In the genomic region with DNA sequence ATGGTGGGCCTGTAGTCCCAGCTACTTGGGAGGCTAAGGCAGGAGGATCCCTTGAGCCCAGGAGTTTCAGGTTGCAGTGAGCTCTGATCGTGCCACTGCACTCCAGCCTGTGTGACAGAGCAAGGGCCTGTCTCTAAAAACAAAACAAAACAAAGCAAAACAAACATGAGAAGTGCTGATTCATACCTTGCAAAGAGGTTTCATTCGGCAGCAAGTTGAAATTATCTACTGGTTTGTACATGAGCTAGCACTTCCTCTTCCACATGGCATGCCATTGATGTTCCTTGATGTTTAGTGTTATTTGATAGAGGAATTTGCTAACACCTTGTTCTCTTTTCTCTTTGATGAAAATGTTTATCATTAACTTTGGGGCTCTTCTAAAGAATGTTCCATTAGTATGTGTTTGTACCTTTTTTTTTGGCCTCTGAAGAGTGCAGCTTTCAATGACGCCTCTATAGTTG, we compare ENCODE assay signal across 12 cellular contexts. TPM values are rescaled to one million over a fixed set of nuclear protein-coding genes. Genes with fewer than 3 reads are reported as not detected.
A peak's percentile ranks its signal among the peaks of the same experiment; 100 is the strongest.
DNase-seq lines count a peak whose midpoint lies in the region; ATAC-seq lines count a peak whose summit lies in the region.
"Had no signal": no experiment of that assay in that cellular context is flagged by ENCODE, and none has a peak within 500 bp of the region (broad histone marks: within the 10 kb centered on the region; RNA-seq: fewer than 3 reads in every experiment).

No MANE protein-coding gene starts in this region.

- WGBS in mesenchymal stem cell = 70% methylated on average over 2 of the region's 3 CpGs

- H3K27ac ChIP-seq in mesenchymal stem cell (ENCODE audit: low read length, poor library complexity, severe bottlenecking) (no peak overlapping the region), substantia nigra (ENCODE audit: low read depth, low read length, poor library complexity, severe bottlenecking) (no peak overlapping the region)
- H3K27ac ChIP-seq: adrenal gland had no signal

- no peak overlapping the region for H3K4ac ChIP-seq in mesenchymal stem cell (ENCODE audit: low read depth in 1 of 2, low read length in 2 of 2)

- H3K23ac ChIP-seq in mesenchymal stem cell (ENCODE audit: low read length in 2 of 2) = no peak overlapping the region

- no peak overlapping the region for H3K14ac ChIP-seq in mesenchymal stem cell (ENCODE audit: low read length in 2 of 2)

- no peak overlapping the region for H2AK5ac ChIP-seq in mesenchymal stem cell (ENCODE audit: low read length, severe bottlenecking)

- H3K9me3 ChIP-seq in mesenchymal stem cell (ENCODE audit: control insufficient read depth, low read length) = no peaks in the 10 kb centered on the region
- H3K9me3 ChIP-seq: adrenal gland had no signal

- no peak overlapping the region for H2BK5ac ChIP-seq in mesenchymal stem cell (ENCODE audit: low read depth, low read length, poor library complexity, severe bottlenecking)

- peaks cover 2% of the 10 kb centered on the region for H3K4me1 ChIP-seq in mesenchymal stem cell (ENCODE audit: control insufficient read depth, insufficient read depth, low read depth, low read length)

- ATAC-seq in HG02759 (IDR thresholded peaks at IDR 0.05; ENCODE audit: unreplicated experiment) (peak; percentile 62), GM18873 (IDR thresholded peaks at IDR 0.05; ENCODE audit: low FRiP score, unreplicated experiment) (no peak), GM19328 (IDR thresholded peaks at IDR 0.05; ENCODE audit: unreplicated experiment) (no peak)

- peak; percentile 18 for DNase-seq in DMS79 treated with DMSO at 0.1 percent for 48 hours (lab: John Stamatoyannopoulos, UW)
- DNase-seq in DMS79 (lab: John Stamatoyannopoulos, UW) = no peak
- peak; percentile 70 for DNase-seq in OCI-M1 (lab: John Stamatoyannopoulos, UW)
- peak; percentile 26 for DNase-seq in mesenchymal stem cell
- no peak for DNase-seq in substantia nigra (lab: John Stamatoyannopoulos, UW)
- DNase-seq: activated B cell treated with CpG ODN at 0.5 μM for 24 hours; adrenal gland; NCI-H2171 treated with DMSO at 0.1 percent for 48 hours; stimulated activated CD4-positive, alpha-beta T cell treated with anti-CD3 and anti-CD28 coated beads, Interleukin-1b, Interleukin-23, amount 100 ng/mL, for 48 hours had no signal

- no peak overlapping the region for H3K9ac ChIP-seq in mesenchymal stem cell (ENCODE audit: low read length)

- H4K8ac ChIP-seq in mesenchymal stem cell (ENCODE audit: low read length) = no peak overlapping the region

- no peaks in the 10 kb centered on the region for H3K79me1 ChIP-seq in mesenchymal stem cell (replicated peaks; ENCODE audit: low read length, poor library complexity, severe bottlenecking)

- no peak overlapping the region for H3K18ac ChIP-seq in mesenchymal stem cell (ENCODE audit: low read depth in 1 of 2, low read length in 2 of 2)

- H4K91ac ChIP-seq in mesenchymal stem cell (ENCODE audit: low read length) = no peak overlapping the region

- no peak overlapping the region for H2AFZ ChIP-seq in mesenchymal stem cell (ENCODE audit: low read depth, low read length)

- H3K36me3 ChIP-seq in mesenchymal stem cell (ENCODE audit: control insufficient read depth in 1 of 2, insufficient read depth in 2 of 2, low read depth in 1 of 2, low read length in 2 of 2) = no peaks in the 10 kb centered on the region
- H3K36me3 ChIP-seq: adrenal gland had no signal

- H2BK12ac ChIP-seq in mesenchymal stem cell (ENCODE audit: low read length in 2 of 2) = no peak overlapping the region

- peaks cover 0 to 4% of the 10 kb centered on the region in 2 experiments for H3K27me3 ChIP-seq in mesenchymal stem cell (ENCODE audit: control insufficient read depth in 1 of 2, insufficient read depth in 1 of 2, low read length in 2 of 2)
- H3K27me3 ChIP-seq: adrenal gland had no signal

- H2BK120ac ChIP-seq in mesenchymal stem cell (ENCODE audit: low read depth, low read length) = no peak overlapping the region

- no peak overlapping the region for H3K4me2 ChIP-seq in mesenchymal stem cell (ENCODE audit: low read length, poor library complexity, severe bottlenecking)

- no peak overlapping the region for H3K4me3 ChIP-seq in mesenchymal stem cell (ENCODE audit: insufficient read depth in 1 of 2, low read depth in 1 of 2, low read length in 2 of 2)
- H3K4me3 ChIP-seq: adrenal gland had no signal

- H2BK15ac ChIP-seq in mesenchymal stem cell (ENCODE audit: low read depth, poor library complexity, severe bottlenecking) = no peak overlapping the region

RNA-seq across cellular contexts. Expression of gene SPECC1, which starts 50.6 kb away (rescaled TPM):
- polyA plus RNA-seq in mesenchymal stem cell (2013, experiment 1 of 2) = 34.2 TPM
- 31.5 TPM for polyA plus RNA-seq in mesenchymal stem cell (2013, experiment 2 of 2)

Comparison
In these comparisons a context has a peak if more than half of its experiments do, and no peak if none do; other contexts are left out.
1. DNase-seq: peak in DMS79 treated with DMSO at 0.1 percent for 48 hours (single experiment), OCI-M1 (single experiment) and mesenchymal stem cell (single experiment); none in DMS79 (single experiment) and substantia nigra (0 of 49).